ENCODE assay signal across 17 cellular contexts in genomic region chr16:52963471-52963870, GRCh38.
"Had no signal": no experiment of that assay in that cellular context is flagged by ENCODE, and none has a peak within 500 bp of the region (broad histone marks: within the 10 kb centered on the region; RNA-seq: fewer than 3 reads in every experiment).

No MANE protein-coding gene starts in this region.

- ATAC-seq: activated CD8-positive, alpha-beta T cell treated with anti-CD3 and anti-CD28 coated beads for 36 hours; activated naive CD4-positive, alpha-beta T cell treated with anti-CD3 and anti-CD28 coated beads, Interleukin-2, amount 50 U/mL, for 72 hours; lower lobe of right lung; stimulated activated naive B cell treated with anti-CD40 and anti-IgM and Interleukin-4, amounts not matched to agents 10 μg/mL and 1 μg/mL and 100 μg/mL, for 72 hours had no signal

- H3K27ac Mint-ChIP-seq: activated CD8-positive, alpha-beta T cell treated with anti-CD3 and anti-CD28 coated beads for 36 hours; activated naive CD4-positive, alpha-beta T cell treated with anti-CD3 and anti-CD28 coated beads, Interleukin-2, amount 50 U/mL, for 72 hours; mesothelial cell of epicardium; stimulated activated naive B cell treated with anti-CD40 and anti-IgM and Interleukin-4, amounts not matched to agents 10 μg/mL and 1 μg/mL and 100 μg/mL, for 72 hours; T-helper 1 cell treated with Interleukin-12 subunit alpha and Interleukin-12 subunit beta and Interleukin-4 antibody, amounts not matched to agents 30 μg/mL and 1 μg/mL, for 36 hours had no signal

- H3K9me3 Mint-ChIP-seq: activated CD8-positive, alpha-beta T cell treated with anti-CD3 and anti-CD28 coated beads for 36 hours; activated naive CD4-positive, alpha-beta T cell treated with anti-CD3 and anti-CD28 coated beads, Interleukin-2, amount 50 U/mL, for 72 hours; mesothelial cell of epicardium; stimulated activated naive B cell treated with anti-CD40 and anti-IgM and Interleukin-4, amounts not matched to agents 10 μg/mL and 1 μg/mL and 100 μg/mL, for 72 hours; T-helper 1 cell treated with Interleukin-12 subunit alpha and Interleukin-12 subunit beta and Interleukin-4 antibody, amounts not matched to agents 30 μg/mL and 1 μg/mL, for 36 hours had no signal

- H3K36me3 Mint-ChIP-seq: activated naive CD4-positive, alpha-beta T cell treated with anti-CD3 and anti-CD28 coated beads, Interleukin-2, amount 50 U/mL, for 72 hours; mesothelial cell of epicardium; stimulated activated naive B cell treated with anti-CD40 and anti-IgM and Interleukin-4, amounts not matched to agents 10 μg/mL and 1 μg/mL and 100 μg/mL, for 72 hours had no signal

- H3K27me3 Mint-ChIP-seq: activated CD8-positive, alpha-beta T cell treated with anti-CD3 and anti-CD28 coated beads for 36 hours had no signal

- DNase-seq: activated CD4-positive, alpha-beta T cell treated with anti-CD3 and anti-CD28 coated beads for 4 hours; activated CD8-positive, alpha-beta T cell treated with anti-CD3 and anti-CD28 coated beads for 36 hours; activated gamma-delta T cell; activated T-cell treated with anti-CD3 and anti-CD28 coated beads, Interleukin-2, amount 50 U/mL, for 48 hours; central memory CD4-positive, alpha-beta T cell; colonic mucosa; esophagus squamous epithelium; glutamatergic neuron; hypothalamus; lower lobe of right lung; nucleus accumbens; stimulated activated CD4-positive, alpha-beta T cell treated with anti-CD3 and anti-CD28 coated beads, Interleukin-2, amount 100 ng/mL, for 48 hours; stimulated activated naive B cell treated with anti-CD40 and anti-IgM and Interleukin-4, amounts not matched to agents 10 μg/mL and 1 μg/mL and 100 μg/mL, for 72 hours; thyroid gland had no signal

- H3K4me3 Mint-ChIP-seq: activated CD8-positive, alpha-beta T cell treated with anti-CD3 and anti-CD28 coated beads for 36 hours; mesothelial cell of epicardium; stimulated activated naive B cell treated with anti-CD40 and anti-IgM and Interleukin-4, amounts not matched to agents 10 μg/mL and 1 μg/mL and 100 μg/mL, for 72 hours; T-helper 1 cell treated with Interleukin-12 subunit alpha and Interleukin-12 subunit beta and Interleukin-4 antibody, amounts not matched to agents 30 μg/mL and 1 μg/mL, for 36 hours had no signal

- H3K4me1 Mint-ChIP-seq: mesothelial cell of epicardium; stimulated activated naive B cell treated with anti-CD40 and anti-IgM and Interleukin-4, amounts not matched to agents 10 μg/mL and 1 μg/mL and 100 μg/mL, for 72 hours had no signal
